In genomic region chr1:226649780-226650179, GRCh38 we compare ENCODE assay signal across 8 cellular contexts.
A peak's percentile ranks its signal among the peaks of the same experiment; 100 is the strongest.
DNase-seq lines count a peak whose midpoint lies in the region; ATAC-seq and TF ChIP-seq lines count a peak whose summit lies in the region.

No MANE protein-coding gene starts in this region.

- TF ChIP-seq CTCF in chondrocyte (IDR thresholded peaks at IDR 0.05) (peak; percentile 64), progenitor cell of endocrine pancreas (IDR thresholded peaks at IDR 0.05; ENCODE audit: unreplicated experiment) (no peak)

- peak; percentile 67 for DNase-seq in activated naive CD4-positive, alpha-beta T cell treated with anti-CD3 and anti-CD28 coated beads for 36 hours
- no peak for DNase-seq in activated naive CD4-positive, alpha-beta T cell treated with Interleukin-2 at 50 U/mL for 16 hours
- DNase-seq in NAMALWA (ENCODE audit: low spot score) = peak; percentile 60
- no peak for DNase-seq in chondrocyte (ENCODE audit: low spot score)
- DNase-seq in stimulated activated effector memory CD8-positive, alpha-beta T cell treated with anti-CD3 and anti-CD28 coated beads, Interleukin-12 subunit alpha, Interleukin-12 subunit beta, amount 100 ng/mL, for 72 hours (ENCODE audit: low spot score in 2 of 2) = no peak
- DNase-seq in progenitor cell of endocrine pancreas (ENCODE audit: low spot score, unreplicated experiment) = no peak

- no peaks in the 10 kb centered on the region for H3K27me3 Mint-ChIP-seq in activated naive CD4-positive, alpha-beta T cell treated with anti-CD3 and anti-CD28 coated beads for 36 hours (ENCODE audit: low read depth)
- H3K27me3 Mint-ChIP-seq in chondrocyte (ENCODE audit: low read depth) (no peaks in the 10 kb centered on the region), progenitor cell of endocrine pancreas (peaks cover 8% of the 10 kb centered on the region)
- no peaks in the 10 kb centered on the region for H3K27me3 Mint-ChIP-seq in activated T-helper 17 cell treated with anti-CD3 and anti-CD28 coated beads, Interleukin-2, amount 50 U/mL, for 72 hours

- peaks cover 13% of the 10 kb centered on the region for H3K36me3 Mint-ChIP-seq in activated naive CD4-positive, alpha-beta T cell treated with anti-CD3 and anti-CD28 coated beads for 36 hours (ENCODE audit: low read depth)
- H3K36me3 Mint-ChIP-seq in chondrocyte (ENCODE audit: low read depth) = peaks cover 11% of the 10 kb centered on the region
- H3K36me3 Mint-ChIP-seq in stimulated activated effector memory CD8-positive, alpha-beta T cell treated with anti-CD3 and anti-CD28 coated beads, Interleukin-12 subunit alpha, Interleukin-12 subunit beta, amount 100 ng/mL, for 72 hours = peaks cover 70% of the 10 kb centered on the region
- peaks cover 46% of the 10 kb centered on the region for H3K36me3 Mint-ChIP-seq in activated T-helper 17 cell treated with anti-CD3 and anti-CD28 coated beads, Interleukin-2, amount 50 U/mL, for 72 hours (ENCODE audit: low read depth)
- H3K36me3 Mint-ChIP-seq in progenitor cell of endocrine pancreas (ENCODE audit: insufficient read depth) = no peaks in the 10 kb centered on the region

- no peak overlapping the region for H3K27ac Mint-ChIP-seq in activated naive CD4-positive, alpha-beta T cell treated with anti-CD3 and anti-CD28 coated beads for 36 hours
- no peak overlapping the region for H3K27ac Mint-ChIP-seq in chondrocyte (ENCODE audit: unreplicated experiment)
- H3K27ac Mint-ChIP-seq in stimulated activated effector memory CD8-positive, alpha-beta T cell treated with anti-CD3 and anti-CD28 coated beads, Interleukin-12 subunit alpha, Interleukin-12 subunit beta, amount 100 ng/mL, for 72 hours = peak overlapping the region; percentile 84
- no peak overlapping the region for H3K27ac Mint-ChIP-seq in activated T-helper 17 cell treated with anti-CD3 and anti-CD28 coated beads, Interleukin-2, amount 50 U/mL, for 72 hours
- H3K27ac Mint-ChIP-seq in progenitor cell of endocrine pancreas = no peak overlapping the region

- no peaks in the 10 kb centered on the region for H3K9me3 Mint-ChIP-seq in activated naive CD4-positive, alpha-beta T cell treated with anti-CD3 and anti-CD28 coated beads for 36 hours
- H3K9me3 Mint-ChIP-seq in chondrocyte (ENCODE audit: low read depth) = no peaks in the 10 kb centered on the region
- H3K9me3 Mint-ChIP-seq in stimulated activated effector memory CD8-positive, alpha-beta T cell treated with anti-CD3 and anti-CD28 coated beads, Interleukin-12 subunit alpha, Interleukin-12 subunit beta, amount 100 ng/mL, for 72 hours = no peaks in the 10 kb centered on the region
- H3K9me3 Mint-ChIP-seq in activated T-helper 17 cell treated with anti-CD3 and anti-CD28 coated beads, Interleukin-2, amount 50 U/mL, for 72 hours = no peaks in the 10 kb centered on the region
- H3K9me3 Mint-ChIP-seq in progenitor cell of endocrine pancreas (ENCODE audit: low read depth) = no peaks in the 10 kb centered on the region

- ATAC-seq in stimulated activated effector memory CD8-positive, alpha-beta T cell treated with anti-CD3 and anti-CD28 coated beads, Interleukin-12 subunit alpha, Interleukin-12 subunit beta, amount 100 ng/mL, for 72 hours = no peak
- no peak for ATAC-seq in HG03460 (IDR thresholded peaks at IDR 0.05; ENCODE audit: unreplicated experiment)
- ATAC-seq in activated T-helper 17 cell treated with anti-CD3 and anti-CD28 coated beads, Interleukin-2, amount 50 U/mL, for 72 hours (replicated peaks) = no peak

- H3K4me1 Mint-ChIP-seq in activated naive CD4-positive, alpha-beta T cell treated with anti-CD3 and anti-CD28 coated beads for 36 hours (ENCODE audit: low read depth) = peaks cover 53% of the 10 kb centered on the region
- peaks cover 24% of the 10 kb centered on the region for H3K4me1 Mint-ChIP-seq in chondrocyte (ENCODE audit: low read depth)
- H3K4me1 Mint-ChIP-seq in stimulated activated effector memory CD8-positive, alpha-beta T cell treated with anti-CD3 and anti-CD28 coated beads, Interleukin-12 subunit alpha, Interleukin-12 subunit beta, amount 100 ng/mL, for 72 hours = peaks cover 33% of the 10 kb centered on the region
- peaks cover 26% of the 10 kb centered on the region for H3K4me1 Mint-ChIP-seq in activated T-helper 17 cell treated with anti-CD3 and anti-CD28 coated beads, Interleukin-2, amount 50 U/mL, for 72 hours
- peaks cover 4% of the 10 kb centered on the region for H3K4me1 Mint-ChIP-seq in progenitor cell of endocrine pancreas (ENCODE audit: low read depth)

- CTCF ChIA-PET in activated naive CD4-positive, alpha-beta T cell treated with anti-CD3 and anti-CD28 coated beads for 36 hours (lab: Charles Lee) = interaction anchor here (0.7 to 2.1 kb wide), 7 partner anchors 16 to 165 kb away, joined by 3 to 6 read pairs (median 4); no protein-coding TSS in a partner anchor

- intact Hi-C loops in activated naive CD4-positive, alpha-beta T cell treated with anti-CD3 and anti-CD28 coated beads for 36 hours (cut with micrococcal nuclease) = loop anchor here (1.0 kb wide), 2 partner anchors 38 to 179 kb away; no protein-coding TSS in a partner anchor

- H3K4me3 Mint-ChIP-seq in activated naive CD4-positive, alpha-beta T cell treated with anti-CD3 and anti-CD28 coated beads for 36 hours = no peak overlapping the region
- H3K4me3 Mint-ChIP-seq in chondrocyte (ENCODE audit: unreplicated experiment) (no peak overlapping the region), progenitor cell of endocrine pancreas (ENCODE audit: low read depth) (no peak overlapping the region)
- no peak overlapping the region for H3K4me3 Mint-ChIP-seq in stimulated activated effector memory CD8-positive, alpha-beta T cell treated with anti-CD3 and anti-CD28 coated beads, Interleukin-12 subunit alpha, Interleukin-12 subunit beta, amount 100 ng/mL, for 72 hours
- no peak overlapping the region for H3K4me3 Mint-ChIP-seq in activated T-helper 17 cell treated with anti-CD3 and anti-CD28 coated beads, Interleukin-2, amount 50 U/mL, for 72 hours

Comparison
In these comparisons a context has a peak if more than half of its experiments do, and no peak if none do; other contexts are left out.
1. DNase-seq: peak in activated naive CD4-positive, alpha-beta T cell treated with anti-CD3 and anti-CD28 coated beads for 36 hours (single experiment) and NAMALWA (single experiment); none in activated naive CD4-positive, alpha-beta T cell treated with Interleukin-2 at 50 U/mL for 16 hours (single experiment), chondrocyte (single experiment), stimulated activated effector memory CD8-positive, alpha-beta T cell treated with anti-CD3 and anti-CD28 coated beads, Interleukin-12 subunit alpha, Interleukin-12 subunit beta, amount 100 ng/mL, for 72 hours (0 of 2) and progenitor cell of endocrine pancreas (single experiment).